In the genomic region with DNA sequence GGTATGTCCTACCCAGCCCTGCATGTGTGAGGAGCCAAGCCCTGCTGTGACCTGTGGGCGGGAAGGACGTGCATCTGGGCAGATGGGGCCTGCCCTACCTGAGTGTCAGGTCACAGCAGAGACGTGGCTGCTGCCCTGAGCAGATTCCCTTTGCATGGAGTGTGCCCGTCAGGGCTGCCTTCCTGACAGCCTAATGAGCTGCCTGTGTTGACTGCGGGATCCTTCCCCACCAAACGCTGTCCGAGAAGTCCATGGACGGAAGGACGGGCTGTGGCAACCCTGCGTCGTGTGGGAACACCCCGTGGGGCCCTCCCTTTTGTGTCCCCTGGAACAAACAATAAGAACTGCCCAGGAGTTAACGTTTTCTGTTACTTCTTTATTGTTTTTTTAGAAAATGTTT, we compare ENCODE assay signal across 36 cellular contexts.
"Had no signal": no experiment of that assay in that cellular context is flagged by ENCODE, and none has a peak within 500 bp of the region (broad histone marks: within the 10 kb centered on the region; RNA-seq: fewer than 3 reads in every experiment).

No MANE protein-coding gene starts in this region.

- ATAC-seq: activated CD8-positive, alpha-beta T cell treated with anti-CD3 and anti-CD28 coated beads for 36 hours; activated naive CD4-positive, alpha-beta T cell treated with anti-CD3 and anti-CD28 coated beads, Interleukin-2, amount 50 U/mL, for 72 hours; activated T-cell treated with anti-CD3 and anti-CD28 coated beads, Interleukin-2, amount 50 U/mL, for 4 hours; activated T-cell treated with anti-CD3 and anti-CD28 coated beads, Interleukin-2, amount 50 U/mL, for 72 hours; activated T-helper 17 cell treated with anti-CD3 and anti-CD28 coated beads, Interleukin-2, amount 50 U/mL, for 72 hours; body of pancreas had no signal

- H3K36me3 ChIP-seq: adrenal gland, brain microvascular endothelial cell, breast epithelium had no signal

- H3K27ac ChIP-seq: adrenal gland, body of pancreas, brain microvascular endothelial cell, breast epithelium, VCaP had no signal

- H3K4me1 ChIP-seq: adrenal gland, body of pancreas, breast epithelium had no signal

- FAIRE-seq: astrocyte, TTC549 had no signal

- H3K4me3 ChIP-seq: adrenal gland, body of pancreas, breast epithelium had no signal

- H3K27me3 Mint-ChIP-seq: activated B cell treated with CpG ODN at 0.5 μM for 24 hours; activated CD4-positive, alpha-beta memory T cell treated with anti-CD3 and anti-CD28 coated beads for 36 hours; activated CD4-positive, alpha-beta T cell treated with anti-CD3 and anti-CD28 coated beads, Interleukin-2, amount 10 ng/mL, durations not matched to agents 24 days and 14 days; activated CD8-positive, alpha-beta T cell treated with anti-CD3 and anti-CD28 coated beads for 36 hours; activated naive CD8-positive, alpha-beta T cell treated with anti-CD3 and anti-CD28 coated beads for 36 hours; activated T-helper 17 cell treated with anti-CD3 and anti-CD28 coated beads, Interleukin-2, amount 50 U/mL, for 72 hours had no signal

- H3K9me3 ChIP-seq: adrenal gland had no signal

- H3K4me3 Mint-ChIP-seq: activated B cell treated with CpG ODN at 0.5 μM for 24 hours; activated CD4-positive, alpha-beta memory T cell treated with anti-CD3 and anti-CD28 coated beads for 36 hours; activated CD4-positive, alpha-beta T cell treated with anti-CD3 and anti-CD28 coated beads, Interleukin-2, amount 10 ng/mL, durations not matched to agents 24 days and 14 days; activated CD8-positive, alpha-beta T cell treated with anti-CD3 and anti-CD28 coated beads for 36 hours; activated naive CD4-positive, alpha-beta T cell treated with anti-CD3 and anti-CD28 coated beads for 36 hours; activated naive CD8-positive, alpha-beta T cell treated with anti-CD3 and anti-CD28 coated beads for 36 hours; activated T-cell treated with anti-CD3 and anti-CD28 coated beads, Interleukin-2, amount 50 U/mL, for 4 hours; activated T-cell treated with anti-CD3 and anti-CD28 coated beads, Interleukin-2, amount 50 U/mL, for 72 hours; activated T-helper 1 cell treated with anti-CD3 and anti-CD28 coated beads, Interleukin-12 subunit alpha, Interleukin-12 subunit beta, Interleukin-2, Interleukin-4 antibody, amounts not matched to agents 30 ng/mL and 10 ng/mL and 1 ng/mL, durations not matched to agents 14 hours and 24 hours and 36 hours; activated T-helper 17 cell treated with anti-CD3 and anti-CD28 coated beads, Interleukin-2, amount 50 U/mL, for 72 hours; T-helper 1 cell treated with Interleukin-12 subunit alpha and Interleukin-12 subunit beta and Interleukin-4 antibody, amounts not matched to agents 30 μg/mL and 1 μg/mL, for 36 hours; T-helper 2 cell treated with Interferon-gamma antibody and Interleukin-4, amounts not matched to agents 5 μg/mL and 100 μg/mL, for 36 hours had no signal

- H3K27ac Mint-ChIP-seq: activated B cell treated with CpG ODN at 0.5 μM for 24 hours; activated CD4-positive, alpha-beta memory T cell treated with anti-CD3 and anti-CD28 coated beads for 36 hours; activated CD4-positive, alpha-beta T cell treated with anti-CD3 and anti-CD28 coated beads, Interleukin-2, amount 10 ng/mL, durations not matched to agents 24 days and 14 days; activated CD8-positive, alpha-beta T cell treated with anti-CD3 and anti-CD28 coated beads for 36 hours; activated naive CD4-positive, alpha-beta T cell treated with anti-CD3 and anti-CD28 coated beads for 36 hours; activated naive CD4-positive, alpha-beta T cell treated with anti-CD3 and anti-CD28 coated beads, Interleukin-2, amount 50 U/mL, for 72 hours; activated naive CD8-positive, alpha-beta T cell treated with anti-CD3 and anti-CD28 coated beads for 36 hours; activated T-cell treated with anti-CD3 and anti-CD28 coated beads, Interleukin-2, amount 50 U/mL, for 72 hours; activated T-helper 1 cell treated with anti-CD3 and anti-CD28 coated beads, Interleukin-12 subunit alpha, Interleukin-12 subunit beta, Interleukin-2, Interleukin-4 antibody, amounts not matched to agents 30 ng/mL and 10 ng/mL and 1 ng/mL, durations not matched to agents 14 hours and 24 hours and 36 hours; activated T-helper 17 cell treated with anti-CD3 and anti-CD28 coated beads, Interleukin-2, amount 50 U/mL, for 72 hours; T-helper 1 cell treated with Interleukin-12 subunit alpha and Interleukin-12 subunit beta and Interleukin-4 antibody, amounts not matched to agents 30 μg/mL and 1 μg/mL, for 36 hours; T-helper 2 cell treated with Interferon-gamma antibody and Interleukin-4, amounts not matched to agents 5 μg/mL and 100 μg/mL, for 36 hours had no signal

- DNase-seq: activated B cell treated with CpG ODN at 0.5 μM for 24 hours; activated CD4-positive, alpha-beta memory T cell treated with anti-CD3 and anti-CD28 coated beads for 36 hours; activated CD4-positive, alpha-beta T cell treated with anti-CD3 and anti-CD28 coated beads for 4 hours; activated CD4-positive, alpha-beta T cell treated with anti-CD3 and anti-CD28 coated beads, Interleukin-2, amount 10 ng/mL, durations not matched to agents 24 days and 14 days; activated CD4-positive, alpha-beta T cell treated with anti-CD3 and anti-CD28 coated beads, Interleukin-2, amount 50 U/mL, for 1 hour; activated CD4-positive, alpha-beta T cell treated with anti-CD3 and anti-CD28 coated beads, Interleukin-2, amount 50 U/mL, for 4 hours; activated CD4-positive, CD25-positive, alpha-beta regulatory T cell treated with anti-CD3 and anti-CD28 coated beads, Interleukin-2, amount 50 U/mL, for 72 hours; activated CD8-positive, alpha-beta memory T cell treated with anti-CD3 and anti-CD28 coated beads, Interleukin-2, amount 50 U/mL, for 4 hours; activated CD8-positive, alpha-beta T cell treated with anti-CD3 and anti-CD28 coated beads for 36 hours; activated effector memory CD4-positive, alpha-beta T cell treated with anti-CD3 and anti-CD28 coated beads, Interleukin-2, amount 50 U/mL, for 16 hours; activated gamma-delta T cell treated with Interleukin-2 at 50 U/mL for 16 hours; activated naive CD4-positive, alpha-beta T cell; activated naive CD4-positive, alpha-beta T cell treated with anti-CD3 and anti-CD28 coated beads for 36 hours; activated naive CD4-positive, alpha-beta T cell treated with anti-CD3 and anti-CD28 coated beads, Interleukin-2, amount 50 U/mL, for 16 hours; activated naive CD8-positive, alpha-beta T cell treated with anti-CD3 and anti-CD28 coated beads for 36 hours; activated T-cell treated with anti-CD3 and anti-CD28 coated beads for 4 hours; activated T-cell treated with anti-CD3 and anti-CD28 coated beads, Interleukin-2, amount 50 U/mL, for 1 hour; activated T-cell treated with anti-CD3 and anti-CD28 coated beads, Interleukin-2, amount 50 U/mL, for 4 hours; activated T-cell treated with anti-CD3 and anti-CD28 coated beads, Interleukin-2, amount 50 U/mL, for 72 hours; adrenal gland; amniotic stem cell; body of pancreas; brain microvascular endothelial cell; central memory CD4-positive, alpha-beta T cell; T-helper 1 cell; T-helper 2 cell; T-helper 9 cell had no signal

- H3K4me1 Mint-ChIP-seq: activated B cell treated with CpG ODN at 0.5 μM for 24 hours; activated CD4-positive, alpha-beta T cell treated with anti-CD3 and anti-CD28 coated beads, Interleukin-2, amount 10 ng/mL, durations not matched to agents 24 days and 14 days; activated naive CD8-positive, alpha-beta T cell treated with anti-CD3 and anti-CD28 coated beads for 36 hours; activated T-helper 17 cell treated with anti-CD3 and anti-CD28 coated beads, Interleukin-2, amount 50 U/mL, for 72 hours had no signal

- H3K36me3 Mint-ChIP-seq: activated CD4-positive, alpha-beta memory T cell treated with anti-CD3 and anti-CD28 coated beads for 36 hours; activated naive CD8-positive, alpha-beta T cell treated with anti-CD3 and anti-CD28 coated beads for 36 hours had no signal

- H3K9me3 Mint-ChIP-seq: activated CD4-positive, alpha-beta T cell treated with anti-CD3 and anti-CD28 coated beads, Interleukin-2, amount 10 ng/mL, durations not matched to agents 24 days and 14 days had no signal
